ENCODE assay signal across 1 cellular context in genomic region chr2:84906900-84907714, GRCh38.
TF ChIP-seq lines count a peak whose summit lies in the region.

No MANE protein-coding gene starts in this region.

TF ChIP-seq in GM12878, 131 proteins besides CTCF, POLR2A, EP300 and RAD21 (continued from another document and continues in another):
- TF ChIP-seq BCLAF1 (IDR thresholded peaks at IDR 0.05), result no peak
- peak; percentile 3 for TF ChIP-seq PBX3 (IDR thresholded peaks at IDR 0.05; ENCODE audit: insufficient replicate concordance, low read depth, low read length)
- TF ChIP-seq ZNF687 (IDR thresholded peaks at IDR 0.05), result peak; percentile 32; the same call in 1 of the 2 replicates
- peak in 1 of 2 experiments; percentile 52; a peak in 2 of 4 replicates for TF ChIP-seq IKZF2 (IDR thresholded peaks at IDR 0.05)
- 0 out of 2 replicates have a peak, but pooled peaks have one; percentile 16 for TF ChIP-seq RELB (IDR thresholded peaks at IDR 0.05; ENCODE audit: low read depth)
- TF ChIP-seq SKIL (IDR thresholded peaks at IDR 0.05; ENCODE audit: low read depth, poor library complexity, severe bottlenecking), result peak; percentile 31
- peak; percentile 79 for TF ChIP-seq POLR2AphosphoS5 (IDR thresholded peaks at IDR 0.05; ENCODE audit: low read length)
- no peak for TF ChIP-seq PKNOX1 (IDR thresholded peaks at IDR 0.05)
- no peak for TF ChIP-seq TCF3 (IDR thresholded peaks at IDR 0.05; ENCODE audit: borderline replicate concordance, insufficient read depth, low read depth, low read length)
- no peak for TF ChIP-seq GABPA (IDR thresholded peaks at IDR 0.05; ENCODE audit: low read depth)
- 0 out of 2 replicates have a peak, but pooled peaks have one; percentile 46 for TF ChIP-seq BMI1 (IDR thresholded peaks at IDR 0.05; ENCODE audit: borderline replicate concordance)
- peak; percentile 89 for TF ChIP-seq POLR2AphosphoS2 (IDR thresholded peaks at IDR 0.05; ENCODE audit: low read depth, low read length)
- TF ChIP-seq CBX5 (IDR thresholded peaks at IDR 0.05; ENCODE audit: low read depth), result 0 out of 2 replicates have a peak, but pooled peaks have one; percentile 37
- peak; percentile 8; the same call in 1 of the 2 replicates for TF ChIP-seq CREB1 (IDR thresholded peaks at IDR 0.05; ENCODE audit: low read depth)
- TF ChIP-seq SP1 (IDR thresholded peaks at IDR 0.05; ENCODE audit: low read depth, low read length), result no peak
- TF ChIP-seq BACH1 (IDR thresholded peaks at IDR 0.05; ENCODE audit: borderline replicate concordance), result peak; percentile 82; the same call in 1 of the 2 replicates
- TF ChIP-seq TARDBP (IDR thresholded peaks at IDR 0.05; ENCODE audit: borderline replicate concordance), result no peak
- no peak for TF ChIP-seq STAT3 (IDR thresholded peaks at IDR 0.05; ENCODE audit: low read depth, low read length)
- peak; percentile 32; the same call in 1 of the 2 replicates for TF ChIP-seq PAX5 (IDR thresholded peaks at IDR 0.05; ENCODE audit: borderline replicate concordance, low read depth, low read length)
- no peak for TF ChIP-seq ZBTB40 (IDR thresholded peaks at IDR 0.05; ENCODE audit: borderline replicate concordance)
- no peak for TF ChIP-seq ELK1 (IDR thresholded peaks at IDR 0.05; ENCODE audit: low read depth, low read length)
- 0 out of 2 replicates have a peak, but pooled peaks have one; percentile 11 for TF ChIP-seq RAD51 (IDR thresholded peaks at IDR 0.05)
- TF ChIP-seq FOXM1 (IDR thresholded peaks at IDR 0.05; ENCODE audit: low read depth, low read length), result 0 out of 2 replicates have a peak, but pooled peaks have one; percentile 11
- peak in 1 of 2 experiments; percentile 43; a peak in 1 of 3 replicates for TF ChIP-seq EGR1 (IDR thresholded peaks at IDR 0.05; ENCODE audit: borderline replicate concordance in 1 of 2, low read depth in 2 of 2, low read length in 2 of 2)
- TF ChIP-seq MEF2B (IDR thresholded peaks at IDR 0.05; ENCODE audit: partially characterized antibody, poor library complexity, severe bottlenecking), result no peak
- no peak for TF ChIP-seq PRDM15 (CRISPR knock-in tag; IDR thresholded peaks at IDR 0.05)
- no peak for TF ChIP-seq NR2F1 (conservative IDR thresholded peaks at IDR 0.05)
- TF ChIP-seq SIN3A (IDR thresholded peaks at IDR 0.05; ENCODE audit: low read depth, low read length), result no peak
- peak; percentile 60; the same call in 1 of the 2 replicates for TF ChIP-seq CHD2 (IDR thresholded peaks at IDR 0.05; ENCODE audit: borderline replicate concordance, low read depth, low read length)
- peak; percentile 67; the same call in 1 of the 2 replicates for TF ChIP-seq PML (IDR thresholded peaks at IDR 0.05; ENCODE audit: low read length)
- TF ChIP-seq SPI1 (IDR thresholded peaks at IDR 0.05; ENCODE audit: borderline replicate concordance, insufficient read depth, low read depth, low read length), result peak; percentile 88
- peak; percentile 52 for TF ChIP-seq RUNX3 (IDR thresholded peaks at IDR 0.05; ENCODE audit: low read length)
- TF ChIP-seq YY1 (IDR thresholded peaks at IDR 0.05; ENCODE audit: low read depth, low read length), result no peak
